Comparison of ENCODE assay signal across 30 cellular contexts in the genomic region with DNA sequence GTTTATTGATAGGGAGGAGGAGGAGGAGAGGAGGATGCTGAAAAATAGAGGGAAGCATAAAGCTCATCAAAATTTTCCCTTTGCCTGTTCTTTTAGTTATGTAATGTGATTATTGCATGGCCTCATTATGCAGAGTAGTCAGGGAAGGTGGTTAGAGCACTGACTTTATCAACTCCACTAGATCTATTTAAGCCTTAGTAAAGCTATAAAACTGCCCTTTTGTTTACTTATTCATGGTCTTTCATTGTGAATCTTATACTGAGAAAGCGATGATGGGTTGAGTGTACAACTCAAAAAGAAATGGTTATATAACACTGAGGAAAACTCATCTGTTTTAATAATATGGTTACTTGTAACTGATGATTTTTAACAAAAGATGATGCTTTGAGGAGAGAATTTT.
A peak's percentile ranks its signal among the peaks of the same experiment; 100 is the strongest.
DNase-seq lines count a peak whose midpoint lies in the region; ATAC-seq and TF ChIP-seq lines count a peak whose summit lies in the region.
"Had no signal": no experiment of that assay in that cellular context is flagged by ENCODE, and none has a peak within 500 bp of the region (broad histone marks: within the 10 kb centered on the region; RNA-seq: fewer than 3 reads in every experiment).

No MANE protein-coding gene starts in this region.

- peaks cover 93% of the 10 kb centered on the region for H3K4me1 Mint-ChIP-seq in activated T-cell treated with anti-CD3 and anti-CD28 coated beads, Interleukin-2, amount 50 U/mL, for 24 hours (ENCODE audit: low read depth)
- H3K4me1 Mint-ChIP-seq in IgD-negative memory B cell = peaks cover 65 to 85% (median 66%) of the 10 kb centered on the region in 3 donors
- H3K4me1 Mint-ChIP-seq in activated B cell treated with CpG ODN at 0.5 μM for 24 hours = peaks cover 96% of the 10 kb centered on the region
- H3K4me1 Mint-ChIP-seq in stimulated activated memory B cell treated with anti-CD40 and anti-IgM and Interleukin-4, amounts not matched to agents 10 μg/mL and 1 μg/mL and 100 μg/mL, for 72 hours = peaks cover 95% of the 10 kb centered on the region

- TF ChIP-seq CTCF in activated B cell treated with CpG ODN at 0.5 μM for 24 hours (IDR thresholded peaks at IDR 0.05) = no peak
- no peak for TF ChIP-seq CTCF in ovary (IDR thresholded peaks at IDR 0.05)

- no peak for TF ChIP-seq POLR2A in ovary (IDR thresholded peaks at IDR 0.05)

- no peak overlapping the region for H3K4me3 ChIP-seq in ovary
- H3K4me3 ChIP-seq: esophagus squamous epithelium, lung, mucosa of descending colon, SJCRH30, suprapubic skin, upper lobe of right lung had no signal

- CTCF ChIA-PET in activated B cell treated with CpG ODN at 0.5 μM for 24 hours (lab: Charles Lee) = no interaction called here

- POLR2A ChIA-PET in activated B cell treated with CpG ODN at 0.5 μM for 24 hours (lab: Charles Lee) = interaction anchor here (1.8 kb wide), 1 partner anchor 62 kb away, joined by 4 read pairs; no protein-coding TSS in a partner anchor

- H3K36me3 Mint-ChIP-seq in activated T-cell treated with anti-CD3 and anti-CD28 coated beads, Interleukin-2, amount 50 U/mL, for 24 hours (ENCODE audit: low read depth) = peaks cover 6% of the 10 kb centered on the region
- H3K36me3 Mint-ChIP-seq in IgD-negative memory B cell = no peaks in the 10 kb centered on the region
- H3K36me3 Mint-ChIP-seq in activated B cell treated with CpG ODN at 0.5 μM for 24 hours (ENCODE audit: low read depth) = peaks cover 2% of the 10 kb centered on the region
- H3K36me3 Mint-ChIP-seq in stimulated activated memory B cell treated with anti-CD40 and anti-IgM and Interleukin-4, amounts not matched to agents 10 μg/mL and 1 μg/mL and 100 μg/mL, for 72 hours = peaks cover 5% of the 10 kb centered on the region
- H3K36me3 Mint-ChIP-seq: CD8-positive, alpha-beta T cell had no signal

- intact Hi-C loops in activated B cell treated with CpG ODN at 0.5 μM for 24 hours (cut with micrococcal nuclease) = no loop called here
- intact Hi-C loops in ovary (cut with DNase I) = no loop called here

- H3K27me3 Mint-ChIP-seq in activated T-cell treated with anti-CD3 and anti-CD28 coated beads, Interleukin-2, amount 50 U/mL, for 24 hours = no peaks in the 10 kb centered on the region
- H3K27me3 Mint-ChIP-seq in IgD-negative memory B cell (no peaks in the 10 kb centered on the region), activated B cell treated with CpG ODN at 0.5 μM for 24 hours (no peaks in the 10 kb centered on the region)
- H3K27me3 Mint-ChIP-seq in stimulated activated memory B cell treated with anti-CD40 and anti-IgM and Interleukin-4, amounts not matched to agents 10 μg/mL and 1 μg/mL and 100 μg/mL, for 72 hours = no peaks in the 10 kb centered on the region
- H3K27me3 Mint-ChIP-seq: activated CD4-positive, alpha-beta T cell treated with anti-CD3 and anti-CD28 coated beads, Interleukin-2, amount 10 ng/mL, durations not matched to agents 7 days and 5 days; central memory CD8-positive, alpha-beta T cell; natural killer cell treated with Interleukin-12 subunit alpha and Interleukin-12 subunit beta and Interleukin-15 and Interleukin-18, amount 100 ng/mL, for 72 hours had no signal

- no peaks in the 10 kb centered on the region for H3K9me3 Mint-ChIP-seq in activated T-cell treated with anti-CD3 and anti-CD28 coated beads, Interleukin-2, amount 50 U/mL, for 24 hours
- H3K9me3 Mint-ChIP-seq in IgD-negative memory B cell (no peaks in the 10 kb centered on the region), activated B cell treated with CpG ODN at 0.5 μM for 24 hours (no peaks in the 10 kb centered on the region)
- no peaks in the 10 kb centered on the region for H3K9me3 Mint-ChIP-seq in stimulated activated memory B cell treated with anti-CD40 and anti-IgM and Interleukin-4, amounts not matched to agents 10 μg/mL and 1 μg/mL and 100 μg/mL, for 72 hours
- H3K9me3 Mint-ChIP-seq: activated CD4-positive, alpha-beta T cell treated with anti-CD3 and anti-CD28 coated beads, Interleukin-2, amount 10 ng/mL, durations not matched to agents 7 days and 5 days; CD8-positive, alpha-beta T cell; central memory CD8-positive, alpha-beta T cell; natural killer cell treated with Interleukin-12 subunit alpha and Interleukin-12 subunit beta and Interleukin-15 and Interleukin-18, amount 100 ng/mL, for 72 hours had no signal

- DNase-seq in activated T-cell treated with anti-CD3 and anti-CD28 coated beads, Interleukin-2, amount 50 U/mL, for 24 hours = no peak
- DNase-seq in activated T-cell treated with anti-CD3 and anti-CD28 coated beads for 4 hours (no peak), activated B cell treated with CpG ODN at 0.5 μM for 24 hours (no peak), ovary (no peak), germinal center (ENCODE audit: low spot score) (no peak), GOT3 (lab: John Stamatoyannopoulos, UW) (no peak)
- DNase-seq: activated CD4-positive, alpha-beta T cell treated with anti-CD3 and anti-CD28 coated beads, Interleukin-2, amount 10 ng/mL, durations not matched to agents 7 days and 5 days; activated effector memory CD4-positive, alpha-beta T cell treated with Interleukin-2 at 50 U/mL for 16 hours; CD8-positive, alpha-beta T cell; dermis blood vessel endothelial cell; esophagus squamous epithelium; foreskin melanocyte; IMR-90; kidney glomerular epithelial cell; mucosa of descending colon; NCI-H1048; NCI-H2107; NCI-H345; NCI-H748 treated with DMSO at 0.1 percent for 48 hours; occipital lobe; RPMI8226; SJCRH30; stimulated activated CD4-positive, alpha-beta T cell treated with anti-CD3 and anti-CD28 coated beads, Interleukin-4, amount 100 ng/mL, for 4 hours; upper lobe of right lung had no signal

- H3K4me1 ChIP-seq in ovary (ENCODE audit: insufficient read depth) = peaks cover 13% of the 10 kb centered on the region

- H3K27ac Mint-ChIP-seq in activated T-cell treated with anti-CD3 and anti-CD28 coated beads, Interleukin-2, amount 50 U/mL, for 24 hours = peak overlapping the region; percentile 51
- H3K27ac Mint-ChIP-seq in IgD-negative memory B cell = peak overlapping the region; percentile 9 to 95 (median 85)
- H3K27ac Mint-ChIP-seq in activated B cell treated with CpG ODN at 0.5 μM for 24 hours = peak overlapping the region; percentile 18
- peak overlapping the region; percentile 93 for H3K27ac Mint-ChIP-seq in stimulated activated memory B cell treated with anti-CD40 and anti-IgM and Interleukin-4, amounts not matched to agents 10 μg/mL and 1 μg/mL and 100 μg/mL, for 72 hours
- H3K27ac Mint-ChIP-seq: activated CD4-positive, alpha-beta T cell treated with anti-CD3 and anti-CD28 coated beads, Interleukin-2, amount 10 ng/mL, durations not matched to agents 7 days and 5 days; CD8-positive, alpha-beta T cell had no signal

- 98 to 99% (median 98%) methylated on average over 1 of the region's 1 CpG for WGBS in ovary, 3 donors

- H3K27ac ChIP-seq in ovary = no peak overlapping the region
- H3K27ac ChIP-seq: esophagus squamous epithelium, SJCRH30, suprapubic skin, upper lobe of right lung had no signal

- TF ChIP-seq EP300 in ovary (IDR thresholded peaks at IDR 0.05) = no peak

- no peak overlapping the region for H3K4me3 Mint-ChIP-seq in activated T-cell treated with anti-CD3 and anti-CD28 coated beads, Interleukin-2, amount 50 U/mL, for 24 hours
- H3K4me3 Mint-ChIP-seq in IgD-negative memory B cell = peak overlapping the region in 3 of 4 donors; percentile 22 to 78 (median 24)
- H3K4me3 Mint-ChIP-seq in activated B cell treated with CpG ODN at 0.5 μM for 24 hours = no peak overlapping the region
- no peak overlapping the region for H3K4me3 Mint-ChIP-seq in stimulated activated memory B cell treated with anti-CD40 and anti-IgM and Interleukin-4, amounts not matched to agents 10 μg/mL and 1 μg/mL and 100 μg/mL, for 72 hours
- H3K4me3 Mint-ChIP-seq: activated CD4-positive, alpha-beta T cell treated with anti-CD3 and anti-CD28 coated beads, Interleukin-2, amount 10 ng/mL, durations not matched to agents 7 days and 5 days; CD8-positive, alpha-beta T cell; central memory CD8-positive, alpha-beta T cell; natural killer cell treated with Interleukin-12 subunit alpha and Interleukin-12 subunit beta and Interleukin-15 and Interleukin-18, amount 100 ng/mL, for 72 hours had no signal

- H3K9me3 ChIP-seq in ovary = no peaks in the 10 kb centered on the region
- H3K9me3 ChIP-seq: esophagus squamous epithelium, mucosa of descending colon, SJCRH30, suprapubic skin, upper lobe of right lung had no signal

- ATAC-seq in activated B cell treated with CpG ODN at 0.5 μM for 24 hours (ENCODE audit: low read depth) = no peak
- no peak for ATAC-seq in stimulated activated memory B cell treated with anti-CD40 and anti-IgM and Interleukin-4, amounts not matched to agents 10 μg/mL and 1 μg/mL and 100 μg/mL, for 72 hours
- ATAC-seq: CD8-positive, alpha-beta T cell; mucosa of descending colon; natural killer cell treated with Interleukin-12 subunit alpha and Interleukin-12 subunit beta and Interleukin-15 and Interleukin-18, amount 100 ng/mL, for 72 hours; upper lobe of right lung had no signal

- H3K36me3 ChIP-seq in ovary = no peaks in the 10 kb centered on the region
- H3K36me3 ChIP-seq: esophagus squamous epithelium, suprapubic skin, upper lobe of right lung had no signal

- H3K27me3 ChIP-seq in ovary = no peaks in the 10 kb centered on the region
- H3K27me3 ChIP-seq: esophagus squamous epithelium, SJCRH30, suprapubic skin, upper lobe of right lung had no signal

Comparison
In these comparisons a context has a peak if more than half of its experiments do, and no peak if none do; other contexts are left out.
1. H3K27ac Mint-ChIP-seq: peak in every context shown above with its lines; median percentile 93 in stimulated activated memory B cell treated with anti-CD40 and anti-IgM and Interleukin-4, amounts not matched to agents 10 μg/mL and 1 μg/mL and 100 μg/mL, for 72 hours; 85 in IgD-negative memory B cell; 51 in activated T-cell treated with anti-CD3 and anti-CD28 coated beads, Interleukin-2, amount 50 U/mL, for 24 hours; 18 in activated B cell treated with CpG ODN at 0.5 μM for 24 hours.
2. H3K4me3 Mint-ChIP-seq: peak in IgD-negative memory B cell (3 of 4); none in activated T-cell treated with anti-CD3 and anti-CD28 coated beads, Interleukin-2, amount 50 U/mL, for 24 hours (single experiment), activated B cell treated with CpG ODN at 0.5 μM for 24 hours (single experiment) and stimulated activated memory B cell treated with anti-CD40 and anti-IgM and Interleukin-4, amounts not matched to agents 10 μg/mL and 1 μg/mL and 100 μg/mL, for 72 hours (single experiment).